ENCODE assay signal across 9 cellular contexts in genomic region chr2:23595601-23596251, GRCh38.
DNase-seq lines count a peak whose midpoint lies in the region; ATAC-seq, FAIRE-seq and TF ChIP-seq lines count a peak whose summit lies in the region.
"Had no signal": no experiment of that assay in that cellular context is flagged by ENCODE, and none has a peak within 500 bp of the region (broad histone marks: within the 10 kb centered on the region; RNA-seq: fewer than 3 reads in every experiment).

No MANE protein-coding gene starts in this region.

- no peak for ATAC-seq in HG02852 (IDR thresholded peaks at IDR 0.05; ENCODE audit: unreplicated experiment)
- ATAC-seq in GM18511 (IDR thresholded peaks at IDR 0.05; ENCODE audit: unreplicated experiment), result no peak

- peak overlapping the region; percentile 34 for H3K4me3 ChIP-seq in BE2C (ENCODE audit: low read depth, low read length)
- peak overlapping the region in 32 of 59 donors; percentile 1 to 60 (median 26) for H3K4me3 ChIP-seq in dorsolateral prefrontal cortex

- peak; percentile 72 for DNase-seq in BE2C
- peak; percentile 65 for DNase-seq in NCI-H2227 (lab: John Stamatoyannopoulos, UW; ENCODE audit: unreplicated experiment)
- DNase-seq in dorsolateral prefrontal cortex, result peak in 8 of 10 donors; percentile 23 to 70 (median 54)
- peak; percentile 99 for DNase-seq in myocyte (ENCODE audit: low read depth)
- no peak for DNase-seq in GOT3 (lab: John Stamatoyannopoulos, UW)
- DNase-seq in GM19239 (ENCODE audit: insufficient read length, low spot score), result no peak
- DNase-seq: DND-41 had no signal

- H3K36me3 ChIP-seq in BE2C, result no peaks in the 10 kb centered on the region

- TF ChIP-seq CTCF in BE2C (IDR thresholded peaks at IDR 0.05; ENCODE audit: low read depth, low read length) (peak; percentile 27; the same call in 1 of the 2 replicates), dorsolateral prefrontal cortex (IDR thresholded peaks at IDR 0.05 in 54 of 56, conservative IDR thresholded peaks at IDR 0.05 in 2 of 56; ENCODE audit: low read depth in 1 of 56, partially characterized antibody in 56 of 56) (peak in 1 of 56 donors; percentile 9)

- H3K4me1 ChIP-seq in BE2C, result peaks cover 25% of the 10 kb centered on the region

- intact Hi-C loops in dorsolateral prefrontal cortex (cut with DNase I), result no loop called here

- H3K9me3 ChIP-seq in BE2C, result no peaks in the 10 kb centered on the region

- H3K27ac ChIP-seq in dorsolateral prefrontal cortex, result peak overlapping the region in 49 of 59 donors; percentile 2 to 83 (median 50)

- FAIRE-seq in GM19239 (lab: Jason Lieb, UNC), result no peak

- H3K27me3 ChIP-seq in BE2C, result no peaks in the 10 kb centered on the region
- H3K27me3 ChIP-seq in dorsolateral prefrontal cortex, result no peaks in the 10 kb centered on the region

Comparison
In these comparisons a context has a peak if more than half of its experiments do, and no peak if none do; other contexts are left out.
1. DNase-seq: peak in BE2C (single experiment), NCI-H2227 (single experiment), dorsolateral prefrontal cortex (8 of 10) and myocyte (single experiment); none in GOT3 (single experiment) and GM19239 (single experiment).